Comparison of ENCODE assay signal across 8 cellular contexts in the genomic region with DNA sequence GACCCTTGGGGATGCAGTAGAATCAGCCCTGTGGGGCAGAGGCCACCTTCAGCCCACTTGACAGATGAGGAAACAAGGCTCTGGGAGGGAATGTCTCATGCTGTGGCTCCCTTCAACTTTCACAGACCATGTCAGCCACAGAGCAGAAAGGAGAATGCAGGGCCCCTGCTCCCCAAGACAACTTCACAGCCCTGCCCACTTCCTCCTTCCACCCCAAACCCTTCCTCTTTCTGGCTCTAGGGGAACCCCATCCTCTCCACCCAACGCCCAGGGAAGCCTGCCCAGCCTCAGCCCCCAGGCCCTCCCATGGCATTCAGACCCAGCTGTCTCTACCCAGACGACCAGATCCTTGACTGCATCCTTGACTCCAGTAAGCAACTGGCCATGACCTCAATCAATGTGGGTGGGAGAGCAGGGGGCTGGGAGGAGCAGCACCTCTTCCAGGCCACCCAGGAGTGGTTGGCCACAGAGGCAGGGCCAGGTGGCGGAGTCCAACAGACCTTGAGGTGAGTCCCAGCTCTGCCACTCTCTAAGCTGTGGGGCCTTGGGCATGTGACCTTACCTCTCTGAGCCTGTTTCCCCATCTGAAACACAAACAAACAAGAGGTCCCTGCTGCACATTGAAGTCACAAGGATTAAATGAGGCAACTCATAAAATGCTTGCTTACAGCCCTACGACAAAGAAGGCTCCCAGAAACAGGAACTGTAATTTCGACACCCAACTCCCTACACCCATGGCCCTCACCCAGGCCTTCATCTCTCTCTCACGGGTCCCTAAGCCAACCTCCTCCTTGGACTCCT. TPM values are rescaled to one million over a fixed set of nuclear protein-coding genes. Genes with fewer than 3 reads are reported as not detected.
DNase-seq lines count a peak whose midpoint lies in the region; ATAC-seq and TF ChIP-seq lines count a peak whose summit lies in the region.

No MANE protein-coding gene starts in this region.

- no peak overlapping the region for H3K9ac ChIP-seq in GM23248

- no peak overlapping the region for H3K4me2 ChIP-seq in GM23248 (ENCODE audit: unreplicated experiment)

- WGBS in GM23248 (ENCODE audit: low coverage in 1 of 2, low lambda C conversion rate in 2 of 2, missing lambda C conversion rate in 2 of 2), 2 experiments: 84 to 86% methylated on average over 6 of the region's 6 CpGs

- no peaks in the 10 kb centered on the region; the same call in 1 of the 2 replicates for H4K20me1 ChIP-seq in GM23248 (ENCODE audit: insufficient read depth)

- CTCF ChIA-PET in A673 (lab: Charles Lee): no interaction called here

- intact Hi-C loops in sciatic nerve (cut with DNase I) (no loop called here), A673 (cut with micrococcal nuclease; ENCODE audit: unreplicated experiment) (no loop called here)

- H3K27ac ChIP-seq in GM23248: no peak overlapping the region
- no peak overlapping the region for H3K27ac ChIP-seq in A673 (ENCODE audit: low read depth, low read length, poor library complexity, severe bottlenecking)

- peaks cover 22% of the 10 kb centered on the region for H3K4me1 ChIP-seq in GM23248 (ENCODE audit: insufficient read depth)
- H3K4me1 ChIP-seq in A673 (ENCODE audit: insufficient read depth, low read length, poor library complexity, severe bottlenecking): no peaks in the 10 kb centered on the region

- H3K36me3 Mint-ChIP-seq in central memory CD8-positive, alpha-beta T cell (ENCODE audit: insufficient read depth): peaks cover 56% of the 10 kb centered on the region

- DNase-seq in NOMO-1 treated with dmso at 0.1 percent for 144 hours (lab: John Stamatoyannopoulos, UW; ENCODE audit: unreplicated experiment): peak; percentile 84
- DNase-seq in central memory CD8-positive, alpha-beta T cell (ENCODE audit: low spot score in 2 of 2): peak in 1 of 2 donors; percentile 58
- DNase-seq in sciatic nerve (ENCODE audit: low spot score): no peak
- no peak for DNase-seq in midbrain (lab: John Stamatoyannopoulos, UW)
- DNase-seq in GM23248: no peak
- DNase-seq in RKO (ENCODE audit: low spot score): no peak
- DNase-seq in A673 (ENCODE audit: low spot score): no peak

- in situ Hi-C loops in GM18951 (cut with MboI; ENCODE audit: low sequenced_read_pairs, unreplicated experiment): no loop called here
- in situ Hi-C loops in GM23248 (cut with MboI): no loop called here

- H3K4me1 Mint-ChIP-seq in central memory CD8-positive, alpha-beta T cell: peaks cover 85% of the 10 kb centered on the region

- H3K27me3 Mint-ChIP-seq in central memory CD8-positive, alpha-beta T cell: no peaks in the 10 kb centered on the region

- H3K36me3 ChIP-seq in GM23248 (ENCODE audit: low read depth): peaks cover 11% of the 10 kb centered on the region; the same call in 1 of the 2 replicates
- peaks cover 62% of the 10 kb centered on the region for H3K36me3 ChIP-seq in A673 (ENCODE audit: insufficient read depth, low read length, poor library complexity, severe bottlenecking)

- H3K9me3 ChIP-seq in GM23248 (ENCODE audit: low read depth): no peaks in the 10 kb centered on the region
- no peaks in the 10 kb centered on the region for H3K9me3 ChIP-seq in A673 (ENCODE audit: low read depth, low read length, poor library complexity, severe bottlenecking)

- peak overlapping the region; percentile 76 for H3K4me3 Mint-ChIP-seq in central memory CD8-positive, alpha-beta T cell

- no peaks in the 10 kb centered on the region for H3K9me3 Mint-ChIP-seq in central memory CD8-positive, alpha-beta T cell

- POLR2A ChIA-PET in A673 (lab: Charles Lee; ENCODE audit: low non-redundant PET): no interaction called here

- no peaks in the 10 kb centered on the region for H3K9me2 ChIP-seq in GM23248 (ENCODE audit: insufficient read depth)

- H3K27me3 ChIP-seq in GM23248 (replicated peaks; ENCODE audit: insufficient read depth) (no peaks in the 10 kb centered on the region), A673 (replicated peaks; ENCODE audit: insufficient read depth, low read depth, low read length, poor library complexity) (no peaks in the 10 kb centered on the region)

- BruUV-seq in A673 (replicated peaks; lab: Mats Ljungman, UMichigan): no TSS peak

- H3K79me2 ChIP-seq in GM23248 (ENCODE audit: insufficient read depth): peaks cover 37% of the 10 kb centered on the region

- peak; percentile 55 for ATAC-seq in central memory CD8-positive, alpha-beta T cell (replicated peaks; ENCODE audit: extremely low read depth, poor library complexity, severe bottlenecking)
- peak; percentile 73 for ATAC-seq in sciatic nerve

- no peak overlapping the region for H3K4me3 ChIP-seq in GM23248
- no peak overlapping the region for H3K4me3 ChIP-seq in A673 (ENCODE audit: low read depth, low read length, poor library complexity, severe bottlenecking)

- H2AFZ ChIP-seq in GM23248: no peak overlapping the region

- H3K27ac Mint-ChIP-seq in central memory CD8-positive, alpha-beta T cell (ENCODE audit: low read depth): peak overlapping the region; percentile 95

- peaks cover 18% of the 10 kb centered on the region for H3F3A ChIP-seq in GM23248 (ENCODE audit: insufficient read depth)

- TF ChIP-seq POLR2A in GM18951 (IDR thresholded peaks at IDR 0.05; ENCODE audit: extremely low read depth, insufficient read depth, insufficient read length): peak; percentile 35

- no peak for TF ChIP-seq CTCF in A673 (conservative IDR thresholded peaks at IDR 0.05; ENCODE audit: low read depth, low read length)

RNA-seq across cellular contexts. Expression of gene DEDD2, which starts 15.8 kb away (rescaled TPM):
- 21.8 TPM for total RNA-seq in sciatic nerve
- total RNA-seq in GM23248 (2014; rRNA removed; shearing (Covaris generic)): 27.8 and 34.7 TPM in 2 replicates
- polyA plus RNA-seq in GM23248 (2016; fragmentation: Nextera tagmentation; extraction: Ambion mirVana): 21.1 and 22.5 TPM in 2 replicates
- total RNA-seq in A673 (2021): 32.1 and 35.2 TPM in 2 replicates

RNA-seq across cellular contexts. Expression of gene ZNF526, which starts 18.4 kb away (rescaled TPM):
- total RNA-seq in sciatic nerve (12.1 TPM), A673 (2021) (17.4 and 21.3 TPM in 2 replicates)
- 7.8 and 8.7 TPM in 2 replicates for total RNA-seq in GM23248 (2014; rRNA removed; shearing (Covaris generic))
- polyA plus RNA-seq in GM23248 (2016; fragmentation: Nextera tagmentation; extraction: Ambion mirVana): 10.2 and 10.5 TPM in 2 replicates

RNA-seq across cellular contexts. Expression of gene GSK3A, which starts 40.7 kb away (rescaled TPM):
- total RNA-seq in sciatic nerve: 29.2 TPM
- total RNA-seq in GM23248 (2014; rRNA removed; shearing (Covaris generic)): 23.1 and 33.4 TPM in 2 replicates
- polyA plus RNA-seq in GM23248 (2016; fragmentation: Nextera tagmentation; extraction: Ambion mirVana): 13.0 and 13.1 TPM in 2 replicates
- 67.8 and 70.1 TPM in 2 replicates for total RNA-seq in A673 (2021)

RNA-seq across cellular contexts. Expression of gene ERF, which starts 53.2 kb away (rescaled TPM):
- total RNA-seq in sciatic nerve (90.7 TPM), A673 (2021) (149 and 164 TPM in 2 replicates)
- 29.6 and 31.9 TPM in 2 replicates for total RNA-seq in GM23248 (2014; rRNA removed; shearing (Covaris generic))
- polyA plus RNA-seq in GM23248 (2016; fragmentation: Nextera tagmentation; extraction: Ambion mirVana): 21.2 and 24.7 TPM in 2 replicates
